Comparison of ENCODE assay signal across 18 cellular contexts in genomic region chr1:180002437-180002836, GRCh38. TPM values are rescaled to one million over a fixed set of nuclear protein-coding genes. Genes with fewer than 3 reads are reported as not detected.
A peak's percentile ranks its signal among the peaks of the same experiment; 100 is the strongest.
DNase-seq lines count a peak whose midpoint lies in the region; ATAC-seq and TF ChIP-seq lines count a peak whose summit lies in the region.
"Had no signal": no experiment of that assay in that cellular context is flagged by ENCODE, and none has a peak within 500 bp of the region (broad histone marks: within the 10 kb centered on the region; RNA-seq: fewer than 3 reads in every experiment).

No MANE protein-coding gene starts in this region.

- DNase-seq in stimulated activated naive CD8-positive, alpha-beta T cell treated with anti-CD3 and anti-CD28 coated beads, Interleukin-15, amount 100 ng/mL, for 72 hours = no peak
- DNase-seq in stimulated activated naive CD8-positive, alpha-beta T cell treated with anti-CD3 and anti-CD28 coated beads, Interleukin-15, Interleukin-2, amounts not matched to agents 100 U/mL and 50 U/mL, for 24 hours = no peak
- DNase-seq in activated B cell treated with CpG ODN at 0.5 μM for 24 hours (no peak), foreskin keratinocyte (peak; percentile 20 to 67), cerebellum (ENCODE audit: low spot score) (no peak), NCI-H82 treated with DMSO at 0.1 percent for 48 hours (lab: John Stamatoyannopoulos, UW; ENCODE audit: unreplicated experiment) (no peak)
- DNase-seq in activated CD8-positive, alpha-beta memory T cell treated with anti-CD3 and anti-CD28 coated beads for 24 hours = no peak
- DNase-seq: CD4-positive, alpha-beta memory T cell; EL; HFFc6; KG1; NCI-H1105 treated with DMSO at 0.1 percent for 48 hours; NCI-H187; NCI-H446 treated with DMSO at 0.1 percent for 48 hours; NCI-H774; Peyer's patch; SHP77 had no signal

- no peaks in the 10 kb centered on the region for H3K27me3 Mint-ChIP-seq in stimulated activated naive CD8-positive, alpha-beta T cell treated with anti-CD3 and anti-CD28 coated beads, Interleukin-15, amount 100 ng/mL, for 72 hours
- H3K27me3 Mint-ChIP-seq in activated B cell treated with CpG ODN at 0.5 μM for 24 hours = no peaks in the 10 kb centered on the region
- H3K27me3 Mint-ChIP-seq: CD4-positive, alpha-beta memory T cell had no signal

- H3K36me3 Mint-ChIP-seq in activated B cell treated with CpG ODN at 0.5 μM for 24 hours (ENCODE audit: low read depth) = peaks cover 36% of the 10 kb centered on the region

- H3K4me1 Mint-ChIP-seq in stimulated activated naive CD8-positive, alpha-beta T cell treated with anti-CD3 and anti-CD28 coated beads, Interleukin-15, amount 100 ng/mL, for 72 hours = peaks cover 6% of the 10 kb centered on the region
- peaks cover 20% of the 10 kb centered on the region for H3K4me1 Mint-ChIP-seq in activated B cell treated with CpG ODN at 0.5 μM for 24 hours

- CTCF ChIA-PET in activated B cell treated with CpG ODN at 0.5 μM for 24 hours (lab: Charles Lee) = interaction anchor here (0.8 kb wide), 1 partner anchor 135 kb away, joined by 3 read pairs; no protein-coding TSS in a partner anchor

- H3K4me3 Mint-ChIP-seq in stimulated activated naive CD8-positive, alpha-beta T cell treated with anti-CD3 and anti-CD28 coated beads, Interleukin-15, amount 100 ng/mL, for 72 hours = no peak overlapping the region
- H3K4me3 Mint-ChIP-seq in activated B cell treated with CpG ODN at 0.5 μM for 24 hours = no peak overlapping the region
- H3K4me3 Mint-ChIP-seq: CD4-positive, alpha-beta memory T cell; HFFc6 had no signal

- H3K27ac Mint-ChIP-seq in stimulated activated naive CD8-positive, alpha-beta T cell treated with anti-CD3 and anti-CD28 coated beads, Interleukin-15, amount 100 ng/mL, for 72 hours = peak overlapping the region; percentile 42 to 70
- peak overlapping the region; percentile 47 for H3K27ac Mint-ChIP-seq in activated B cell treated with CpG ODN at 0.5 μM for 24 hours
- H3K27ac Mint-ChIP-seq: HFFc6 had no signal

- H3K9me3 Mint-ChIP-seq in stimulated activated naive CD8-positive, alpha-beta T cell treated with anti-CD3 and anti-CD28 coated beads, Interleukin-15, amount 100 ng/mL, for 72 hours = no peaks in the 10 kb centered on the region
- H3K9me3 Mint-ChIP-seq in activated B cell treated with CpG ODN at 0.5 μM for 24 hours = no peaks in the 10 kb centered on the region
- H3K9me3 Mint-ChIP-seq: HFFc6 had no signal

- POLR2A ChIA-PET in activated B cell treated with CpG ODN at 0.5 μM for 24 hours (lab: Charles Lee) = interaction anchor here (1.9 kb wide), 1 partner anchor 119 kb away, joined by 8 read pairs; no protein-coding TSS in a partner anchor

- H3K27ac ChIP-seq in foreskin keratinocyte = no peak overlapping the region
- H3K27ac ChIP-seq: A549, Peyer's patch had no signal

- H3K4me1 ChIP-seq in foreskin keratinocyte = no peaks in the 10 kb centered on the region
- H3K4me1 ChIP-seq: A549, Peyer's patch had no signal

- H3K27me3 ChIP-seq in foreskin keratinocyte = no peaks in the 10 kb centered on the region
- H3K27me3 ChIP-seq: Peyer's patch had no signal

- no peak for ATAC-seq in stimulated activated naive CD8-positive, alpha-beta T cell treated with anti-CD3 and anti-CD28 coated beads, Interleukin-15, amount 100 ng/mL, for 72 hours
- no peak for ATAC-seq in stimulated activated naive CD8-positive, alpha-beta T cell treated with anti-CD3 and anti-CD28 coated beads, Interleukin-15, Interleukin-2, amounts not matched to agents 100 U/mL and 50 U/mL, for 24 hours
- ATAC-seq in activated B cell treated with CpG ODN at 0.5 μM for 24 hours (ENCODE audit: low read depth) (no peak), foreskin keratinocyte (no peak)
- ATAC-seq: A549 had no signal

- intact Hi-C loops in activated B cell treated with CpG ODN at 0.5 μM for 24 hours (cut with micrococcal nuclease) = loop anchor here (2.0 to 5.0 kb wide), 2 partner anchors 48 to 120 kb away; partner anchors contain the start of genes CEP350 and TOR1AIP1

- TF ChIP-seq CTCF in activated B cell treated with CpG ODN at 0.5 μM for 24 hours (IDR thresholded peaks at IDR 0.05) (no peak), foreskin keratinocyte (conservative IDR thresholded peaks at IDR 0.05) (no peak)

RNA-seq across cellular contexts. Expression of gene CEP350, which starts 47.8 kb away (rescaled TPM):
- total RNA-seq in activated B cell treated with CpG ODN at 0.5 μM for 24 hours (60.8 and 63.9 TPM in 2 replicates), foreskin keratinocyte (24.4 and 25.5 TPM in 2 replicates), cerebellum (70.0 TPM)
- 2.3 and 2.6 TPM in 2 replicates for polyA plus RNA-seq in foreskin keratinocyte

Comparison
In these comparisons a context has a peak if more than half of its experiments do, and no peak if none do; other contexts are left out.
1. DNase-seq: peak in foreskin keratinocyte (2 of 2); none in stimulated activated naive CD8-positive, alpha-beta T cell treated with anti-CD3 and anti-CD28 coated beads, Interleukin-15, amount 100 ng/mL, for 72 hours (0 of 2), stimulated activated naive CD8-positive, alpha-beta T cell treated with anti-CD3 and anti-CD28 coated beads, Interleukin-15, Interleukin-2, amounts not matched to agents 100 U/mL and 50 U/mL, for 24 hours (single experiment), activated B cell treated with CpG ODN at 0.5 μM for 24 hours (single experiment), activated CD8-positive, alpha-beta memory T cell treated with anti-CD3 and anti-CD28 coated beads for 24 hours (single experiment), cerebellum (single experiment) and NCI-H82 treated with DMSO at 0.1 percent for 48 hours (single experiment).